ENCODE assay signal across 7 cellular contexts in genomic region chr5:140965905-140966292, GRCh38. TPM values are rescaled to one million over a fixed set of nuclear protein-coding genes. Genes with fewer than 3 reads are reported as not detected.
A peak's percentile ranks its signal among the peaks of the same experiment; 100 is the strongest.
DNase-seq lines count a peak whose midpoint lies in the region; FAIRE-seq and TF ChIP-seq lines count a peak whose summit lies in the region.

No MANE protein-coding gene starts in this region.

- dilution Hi-C loops in keratinocyte (cut with MboI; ENCODE audit: extremely low pct_ligation_motif_present, low sequenced_read_pairs), result no loop called here

- no peaks in the 10 kb centered on the region for H3K9me1 ChIP-seq in keratinocyte (ENCODE audit: control insufficient read depth, extremely low read depth, insufficient read depth, low read length)

- no peaks in the 10 kb centered on the region for H3K9me3 ChIP-seq in MM.1S (replicated peaks; ENCODE audit: insufficient read depth, low read length)
- H3K9me3 ChIP-seq in keratinocyte (ENCODE audit: control insufficient read depth, low read depth, low read length), result no peaks in the 10 kb centered on the region
- H3K9me3 ChIP-seq in stomach smooth muscle (ENCODE audit: control insufficient read depth in 2 of 2, low read length in 2 of 2), result no peaks in the 10 kb centered on the region

- in situ Hi-C loops in astrocyte of the spinal cord (cut with HindIII; ENCODE audit: low sequenced_read_pairs), result no loop called here

- no peaks in the 10 kb centered on the region for H3K27me3 ChIP-seq in MM.1S (replicated peaks; ENCODE audit: insufficient read depth, low read length)
- H3K27me3 ChIP-seq in keratinocyte (ENCODE audit: control insufficient read depth, extremely low read depth, insufficient read depth, low read length), result peaks cover 23% of the 10 kb centered on the region
- peaks cover 5 to 6% of the 10 kb centered on the region in 2 donors for H3K27me3 ChIP-seq in stomach smooth muscle (ENCODE audit: control insufficient read depth in 1 of 2, insufficient read depth in 2 of 2, low read length in 2 of 2)

- no peaks in the 10 kb centered on the region for H4K20me1 ChIP-seq in MM.1S (ENCODE audit: insufficient read depth, low read length)
- H4K20me1 ChIP-seq in keratinocyte (ENCODE audit: control insufficient read depth, extremely low read depth, insufficient read depth, low read length), result no peaks in the 10 kb centered on the region

- H3K27ac ChIP-seq in MM.1S (ENCODE audit: low read length) (no peak overlapping the region), keratinocyte (ENCODE audit: control insufficient read depth, insufficient read depth, low read length) (no peak overlapping the region), stomach smooth muscle (ENCODE audit: low read length) (no peak overlapping the region)

- H3K36me3 ChIP-seq in MM.1S (replicated peaks; ENCODE audit: insufficient read depth, low read length), result no peaks in the 10 kb centered on the region
- no peaks in the 10 kb centered on the region for H3K36me3 ChIP-seq in keratinocyte (ENCODE audit: control insufficient read depth in 2 of 2, extremely low read depth in 1 of 2, insufficient read depth in 2 of 2, low read length in 2 of 2)
- H3K36me3 ChIP-seq in stomach smooth muscle (ENCODE audit: control insufficient read depth in 2 of 2, insufficient read depth in 2 of 2, low read length in 2 of 2), result no peaks in the 10 kb centered on the region

- H2AFZ ChIP-seq in MM.1S (ENCODE audit: low read length), result peak overlapping the region; percentile 46; the same call in 1 of the 2 replicates
- peak overlapping the region; percentile 76 for H2AFZ ChIP-seq in keratinocyte (ENCODE audit: control insufficient read depth, low read length)

- no peak overlapping the region for H3K9ac ChIP-seq in MM.1S (ENCODE audit: low read length)
- no peak overlapping the region for H3K9ac ChIP-seq in keratinocyte (ENCODE audit: control insufficient read depth, extremely low read depth, insufficient read depth, low read length)
- peak overlapping the region; percentile 56 to 60 for H3K9ac ChIP-seq in stomach smooth muscle (ENCODE audit: low read length in 2 of 2)

- FAIRE-seq in keratinocyte (lab: Jason Lieb, UNC), result no peak

- no peaks in the 10 kb centered on the region for H3K79me2 ChIP-seq in MM.1S (ENCODE audit: low read length)
- H3K79me2 ChIP-seq in keratinocyte (ENCODE audit: control insufficient read depth, insufficient read depth, low read length), result no peaks in the 10 kb centered on the region

- no peaks in the 10 kb centered on the region for H3F3A ChIP-seq in MM.1S (ENCODE audit: insufficient read depth, low read length)

- DNase-seq in MM.1S (no peak), astrocyte of the spinal cord (ENCODE audit: low read depth, low spot score) (no peak), keratinocyte (ENCODE audit: low read depth, low spot score) (no peak), T-helper 2 cell (no peak), NCI-H526 treated with DMSO at 0.1 percent for 48 hours (lab: John Stamatoyannopoulos, UW) (no peak)
- no peak for DNase-seq in activated T-cell treated with anti-CD3 and anti-CD28 coated beads, Interleukin-2, amount 50 U/mL, for 1 hour

- no peak overlapping the region; the same call in 1 of the 2 replicates for H3K4me3 ChIP-seq in MM.1S (ENCODE audit: low read length)
- peak overlapping the region; percentile 37 for H3K4me3 ChIP-seq in astrocyte of the spinal cord (ENCODE audit: low read depth, low read length)
- H3K4me3 ChIP-seq in keratinocyte (ENCODE audit: control insufficient read depth in 2 of 3, extremely low read depth in 1 of 3, insufficient read depth in 2 of 3, low read depth in 1 of 3, low read length in 3 of 3), result peak overlapping the region; percentile 38 to 53 (median 53)
- peak overlapping the region; percentile 82 to 83 for H3K4me3 ChIP-seq in stomach smooth muscle (ENCODE audit: low read length in 2 of 2)

- H3K4me1 ChIP-seq in MM.1S (ENCODE audit: low read length) (no peaks in the 10 kb centered on the region), keratinocyte (ENCODE audit: control insufficient read depth, extremely low read depth, insufficient read depth, low read length) (peaks cover 3% of the 10 kb centered on the region), stomach smooth muscle (ENCODE audit: control insufficient read depth, insufficient read depth, low read length) (peaks cover 17% of the 10 kb centered on the region)

- H3K9me2 ChIP-seq in MM.1S (replicated peaks; ENCODE audit: insufficient read depth, low read length), result no peaks in the 10 kb centered on the region

- TF ChIP-seq CTCF in MM.1S (IDR thresholded peaks at IDR 0.05; ENCODE audit: low read length) (no peak), astrocyte of the spinal cord (IDR thresholded peaks at IDR 0.05; ENCODE audit: low read depth, low read length) (no peak), keratinocyte (optimal IDR thresholded peaks at IDR 0.05 in 1 of 3, IDR thresholded peaks at IDR 0.05 in 1 of 3, conservative IDR thresholded peaks at IDR 0.05 in 1 of 3; ENCODE audit: extremely low read depth in 1 of 3, insufficient read depth in 2 of 3, low read length in 3 of 3) (no peak)

- peak overlapping the region; percentile 38; the same call in 1 of the 2 replicates for H3K4me2 ChIP-seq in MM.1S (ENCODE audit: low read depth, low read length)
- peak overlapping the region; percentile 71 for H3K4me2 ChIP-seq in keratinocyte (ENCODE audit: control insufficient read depth, extremely low read depth, insufficient read depth, low read depth, low read length)

RNA-seq across cellular contexts. Expression of gene PCDHAC2, which starts 0.4 kb away (rescaled TPM):
- 1.2 to 2.1 TPM (median 1.9 TPM) in 3 replicates for polyA plus RNA-seq in keratinocyte
- polyA plus RNA-seq in keratinocyte (2011; ENCODE audit: low read depth), result not detected
- 0.82 and 0.94 TPM in 2 replicates for polyA plus RNA-seq in keratinocyte (2011; cell fraction: cytosol; rRNA removed)
- polyA plus RNA-seq in keratinocyte (2011; cell fraction: nucleus; rRNA removed), result 2.4 and 2.5 TPM in 2 replicates
- 0.11 and 1.2 TPM in 2 replicates for polyA plus RNA-seq in keratinocyte (2012; ENCODE audit: low replicate concordance)
- 2.4 to 5.5 TPM (median 4.9 TPM) in 3 replicates for polyA minus RNA-seq in keratinocyte
- polyA minus RNA-seq in keratinocyte (2011; cell fraction: cytosol; rRNA and poly(A)+ RNA removed), result 3.5 TPM
- polyA minus RNA-seq in keratinocyte (2011; cell fraction: nucleus; rRNA and poly(A)+ RNA removed), result 6.6 and 8.5 TPM in 2 replicates

RNA-seq across cellular contexts. Expression of gene PCDHAC1, which starts 39.8 kb away (rescaled TPM):
- polyA plus RNA-seq in keratinocyte, result 0.14 to 0.64 TPM (median 0.45 TPM) in 3 replicates
- polyA plus RNA-seq in keratinocyte (2011; ENCODE audit: low read depth), result not detected
- 0.17 and 0.36 TPM in 2 replicates for polyA plus RNA-seq in keratinocyte (2011; cell fraction: cytosol; rRNA removed)
- 1.2 and 1.3 TPM in 2 replicates for polyA plus RNA-seq in keratinocyte (2011; cell fraction: nucleus; rRNA removed)
- polyA plus RNA-seq in keratinocyte (2012; ENCODE audit: low replicate concordance), result 0.16 and 0.17 TPM in 2 replicates
- 0.39 to 0.99 TPM (median 0.48 TPM) in 3 replicates for polyA minus RNA-seq in keratinocyte
- polyA minus RNA-seq in keratinocyte (2011; cell fraction: cytosol; rRNA and poly(A)+ RNA removed), result not detected
- polyA minus RNA-seq in keratinocyte (2011; cell fraction: nucleus; rRNA and poly(A)+ RNA removed), result 2.4 and 4.1 TPM in 2 replicates

Comparison
In these comparisons a context has a peak if more than half of its experiments do, and no peak if none do; other contexts are left out.
1. H3K9ac ChIP-seq: peak in stomach smooth muscle (2 of 2); none in MM.1S (single experiment) and keratinocyte (single experiment).